In genomic region chr10:53744746-53745145, GRCh38 we compare ENCODE assay signal across 32 cellular contexts.
"Had no signal": no experiment of that assay in that cellular context is flagged by ENCODE, and none has a peak within 500 bp of the region (broad histone marks: within the 10 kb centered on the region; RNA-seq: fewer than 3 reads in every experiment).

No MANE protein-coding gene starts in this region.

- ATAC-seq: activated CD8-positive, alpha-beta T cell treated with anti-CD3 and anti-CD28 coated beads for 36 hours; activated naive CD4-positive, alpha-beta T cell treated with anti-CD3 and anti-CD28 coated beads, Interleukin-2, amount 50 U/mL, for 72 hours; body of pancreas; Right ventricle myocardium inferior; SK-N-SH treated with all-trans-retinoic acid at 6 μM for 48 hours; T-cell; T-helper 17 cell had no signal

- H3K27ac ChIP-seq: adrenal gland, body of pancreas, breast epithelium, KMS-11, PC-9, RWPE1, WERI-Rb-1 had no signal

- H2AFZ ChIP-seq: PC-9 had no signal

- H3K9me3 ChIP-seq: adrenal gland, body of pancreas had no signal

- H3K9ac ChIP-seq: KMS-11 had no signal

- H3K4me2 ChIP-seq: KMS-11, PC-9 had no signal

- H3K4me1 ChIP-seq: adrenal gland, body of pancreas, breast epithelium had no signal

- H3K27ac Mint-ChIP-seq: activated CD4-positive, alpha-beta T cell treated with anti-CD3 and anti-CD28 coated beads, Interleukin-2, amount 10 ng/mL, durations not matched to agents 24 days and 14 days; activated CD8-positive, alpha-beta T cell treated with anti-CD3 and anti-CD28 coated beads for 36 hours; activated naive CD4-positive, alpha-beta T cell treated with anti-CD3 and anti-CD28 coated beads for 36 hours; activated naive CD4-positive, alpha-beta T cell treated with anti-CD3 and anti-CD28 coated beads, Interleukin-2, amount 50 U/mL, for 72 hours; activated T-cell treated with anti-CD3 and anti-CD28 coated beads, Interleukin-2, amount 50 U/mL, for 24 hours; activated T-helper 2 cell treated with anti-CD3 and anti-CD28 coated beads, Interferon-gamma antibody, Interleukin-2, Interleukin-4, amounts not matched to agents 10 μg/mL and 5 μg/mL and 100 μg/mL, durations not matched to agents 14 hours and 24 hours and 36 hours; T-cell; T-helper 17 cell had no signal

- H3K36me3 ChIP-seq: adrenal gland, breast epithelium, WERI-Rb-1 had no signal

- H3K4me3 ChIP-seq: adrenal gland, body of pancreas, breast epithelium, PC-9 had no signal

- H3K4me1 Mint-ChIP-seq: activated CD4-positive, alpha-beta T cell treated with anti-CD3 and anti-CD28 coated beads, Interleukin-2, amount 10 ng/mL, durations not matched to agents 24 days and 14 days; T-cell; T-helper 17 cell had no signal

- DNase-seq: activated CD4-positive, alpha-beta T cell treated with anti-CD3 and anti-CD28 coated beads, Interleukin-2, amount 10 ng/mL, durations not matched to agents 24 days and 14 days; activated CD4-positive, alpha-beta T cell treated with anti-CD3 and anti-CD28 coated beads, Interleukin-2, amount 50 U/mL, for 4 hours; activated CD8-positive, alpha-beta T cell treated with anti-CD3 and anti-CD28 coated beads for 36 hours; activated gamma-delta T cell; activated naive CD4-positive, alpha-beta T cell treated with anti-CD3 and anti-CD28 coated beads for 36 hours; activated T-cell treated with anti-CD3 and anti-CD28 coated beads, Interleukin-2, amount 50 U/mL, for 24 hours; adrenal gland; body of pancreas; MM.1S; MV-4-11; NCI-H1092; NCI-H1436 treated with DMSO at 0.1 percent for 48 hours; NCI-H187; NCI-H2029 treated with DMSO at 0.1 percent for 48 hours; NCI-H2171 treated with DMSO at 0.1 percent for 48 hours; NCI-H2227 treated with DMSO at 0.1 percent for 48 hours; NCI-H446; NCI-H510A treated with DMSO at 0.1 percent for 48 hours; NCI-H526 treated with DMSO at 0.1 percent for 48 hours; PC-9; SIG-M5; T-cell; T-helper 17 cell; T-helper 9 cell; WERI-Rb-1 had no signal

- H3K27me3 Mint-ChIP-seq: activated CD4-positive, alpha-beta T cell treated with anti-CD3 and anti-CD28 coated beads, Interleukin-2, amount 10 ng/mL, durations not matched to agents 24 days and 14 days; activated CD8-positive, alpha-beta T cell treated with anti-CD3 and anti-CD28 coated beads for 36 hours; activated T-cell treated with anti-CD3 and anti-CD28 coated beads, Interleukin-2, amount 50 U/mL, for 24 hours; T-cell; T-helper 17 cell had no signal

- H3K4me3 Mint-ChIP-seq: activated CD4-positive, alpha-beta T cell treated with anti-CD3 and anti-CD28 coated beads, Interleukin-2, amount 10 ng/mL, durations not matched to agents 24 days and 14 days; activated CD8-positive, alpha-beta T cell treated with anti-CD3 and anti-CD28 coated beads for 36 hours; activated naive CD4-positive, alpha-beta T cell treated with anti-CD3 and anti-CD28 coated beads for 36 hours; activated T-cell treated with anti-CD3 and anti-CD28 coated beads, Interleukin-2, amount 50 U/mL, for 24 hours; T-cell; T-helper 17 cell had no signal

- H3K27me3 ChIP-seq: adrenal gland, body of pancreas, breast epithelium had no signal

- H3K36me3 Mint-ChIP-seq: activated naive CD4-positive, alpha-beta T cell treated with anti-CD3 and anti-CD28 coated beads, Interleukin-2, amount 50 U/mL, for 72 hours; T-cell had no signal
